ENCODE assay signal across 29 cellular contexts in the genomic region with DNA sequence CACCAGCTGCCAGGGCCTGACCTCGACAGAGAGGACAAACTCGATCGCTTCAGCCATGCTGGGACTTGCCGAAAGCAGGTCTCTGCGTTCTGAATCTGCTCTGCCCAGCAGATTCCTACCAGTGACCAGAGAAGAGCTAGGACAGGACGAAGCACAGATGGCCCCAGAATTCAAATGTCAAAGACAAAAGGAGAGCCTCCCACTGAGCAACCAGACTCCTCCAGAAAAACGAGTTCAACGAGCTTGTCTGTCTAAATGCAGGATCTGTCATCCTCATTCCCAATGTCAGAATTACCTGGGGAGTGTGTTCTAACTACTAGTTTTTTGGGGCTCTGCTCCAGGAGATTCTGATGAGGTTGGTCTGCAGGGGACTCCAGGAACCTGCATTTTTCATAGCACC. TPM values are rescaled to one million over a fixed set of nuclear protein-coding genes. Genes with fewer than 3 reads are reported as not detected.
"Had no signal": no experiment of that assay in that cellular context is flagged by ENCODE, and none has a peak within 500 bp of the region (broad histone marks: within the 10 kb centered on the region; RNA-seq: fewer than 3 reads in every experiment).

No MANE protein-coding gene starts in this region.

- H3K27me3 ChIP-seq: colonic mucosa, dorsolateral prefrontal cortex, gastroesophageal sphincter, heart left ventricle, transverse colon, vagina had no signal

- H3K4me2 ChIP-seq: smooth muscle cell had no signal

- H3K27ac ChIP-seq: brain microvascular endothelial cell, colonic mucosa, dorsolateral prefrontal cortex, gastroesophageal sphincter, heart left ventricle, transverse colon, vagina, WERI-Rb-1 had no signal

- H3K27ac Mint-ChIP-seq: activated CD4-positive, alpha-beta T cell treated with anti-CD3 and anti-CD28 coated beads, Interleukin-2, amount 10 ng/mL, durations not matched to agents 7 days and 5 days; activated CD8-positive, alpha-beta memory T cell treated with anti-CD3 and anti-CD28 coated beads, Interleukin-2, amount 10 ng/mL, durations not matched to agents 7 days and 5 days; activated naive CD4-positive, alpha-beta T cell treated with anti-CD3 and anti-CD28 coated beads, Interleukin-2, amount 50 U/mL, for 24 hours; activated T-helper 1 cell treated with anti-CD3 and anti-CD28 coated beads, Interleukin-12 subunit alpha, Interleukin-12 subunit beta, Interleukin-2, Interleukin-4 antibody, amounts not matched to agents 30 ng/mL and 10 ng/mL and 1 ng/mL, durations not matched to agents 14 hours and 24 hours and 36 hours; effector memory CD8-positive, alpha-beta T cell; naive B cell; stimulated activated naive B cell treated with anti-CD40 and anti-IgM and Interleukin-4, amounts not matched to agents 10 μg/mL and 1 μg/mL and 100 μg/mL, for 72 hours; T-helper 2 cell treated with Interferon-gamma antibody and Interleukin-4, amounts not matched to agents 5 μg/mL and 100 μg/mL, for 36 hours had no signal

- H3K4me1 Mint-ChIP-seq: activated naive CD4-positive, alpha-beta T cell treated with anti-CD3 and anti-CD28 coated beads, Interleukin-2, amount 50 U/mL, for 24 hours; naive B cell; stimulated activated naive B cell treated with anti-CD40 and anti-IgM and Interleukin-4, amounts not matched to agents 10 μg/mL and 1 μg/mL and 100 μg/mL, for 72 hours had no signal

- H3K27me3 Mint-ChIP-seq: activated CD8-positive, alpha-beta T cell treated with anti-CD3 and anti-CD28 coated beads for 36 hours; activated naive CD4-positive, alpha-beta T cell treated with anti-CD3 and anti-CD28 coated beads, Interleukin-2, amount 50 U/mL, for 24 hours; stimulated activated naive B cell treated with anti-CD40 and anti-IgM and Interleukin-4, amounts not matched to agents 10 μg/mL and 1 μg/mL and 100 μg/mL, for 72 hours had no signal

- ATAC-seq: activated CD8-positive, alpha-beta memory T cell treated with anti-CD3 and anti-CD28 coated beads, Interleukin-2, amount 10 ng/mL, durations not matched to agents 7 days and 5 days; effector memory CD8-positive, alpha-beta T cell; gastroesophageal sphincter; heart left ventricle; left colon; sciatic nerve; stimulated activated naive B cell treated with anti-CD40 and anti-IgM and Interleukin-4, amounts not matched to agents 10 μg/mL and 1 μg/mL and 100 μg/mL, for 72 hours had no signal

- H3K9me3 ChIP-seq: colonic mucosa, gastroesophageal sphincter, heart left ventricle, transverse colon, vagina had no signal

- DNase-seq: activated CD4-positive, alpha-beta T cell treated with anti-CD3 and anti-CD28 coated beads, Interleukin-2, amount 10 ng/mL, durations not matched to agents 7 days and 5 days; activated CD4-positive, CD25-positive, alpha-beta regulatory T cell treated with anti-CD3 and anti-CD28 coated beads, Interleukin-2, amount 50 U/mL, for 72 hours; activated CD8-positive, alpha-beta memory T cell treated with anti-CD3 and anti-CD28 coated beads, Interleukin-2, amount 10 ng/mL, durations not matched to agents 7 days and 5 days; activated gamma-delta T cell treated with Interleukin-2 at 50 U/mL for 16 hours; aorta; brain microvascular endothelial cell; central memory CD4-positive, alpha-beta T cell; colonic mucosa; dorsolateral prefrontal cortex; effector memory CD8-positive, alpha-beta T cell; heart left ventricle; left colon; mesendoderm; naive B cell; stimulated activated CD4-positive, alpha-beta T cell treated with anti-CD3 and anti-CD28 coated beads, Interleukin-15, amount 100 ng/mL, for 24 hours; stimulated activated CD8-positive, alpha-beta memory T cell treated with anti-CD3 and anti-CD28 coated beads, Interleukin-4, amount 100 ng/mL, for 48 hours; stimulated activated naive B cell treated with anti-CD40 and anti-IgM and Interleukin-4, amounts not matched to agents 10 μg/mL and 1 μg/mL and 100 μg/mL, for 72 hours; transverse colon; WERI-Rb-1 had no signal

- H3K4me3 ChIP-seq: colonic mucosa, dorsolateral prefrontal cortex, gastroesophageal sphincter, heart left ventricle, smooth muscle cell, transverse colon, vagina had no signal

- H3K36me3 Mint-ChIP-seq: activated CD8-positive, alpha-beta memory T cell treated with anti-CD3 and anti-CD28 coated beads, Interleukin-2, amount 10 ng/mL, durations not matched to agents 7 days and 5 days; activated naive CD4-positive, alpha-beta T cell treated with anti-CD3 and anti-CD28 coated beads, Interleukin-2, amount 50 U/mL, for 24 hours; naive B cell; stimulated activated naive B cell treated with anti-CD40 and anti-IgM and Interleukin-4, amounts not matched to agents 10 μg/mL and 1 μg/mL and 100 μg/mL, for 72 hours had no signal

- H3K4me1 ChIP-seq: colonic mucosa, gastroesophageal sphincter, heart left ventricle, transverse colon, vagina had no signal

- H3K9me3 Mint-ChIP-seq: activated CD4-positive, alpha-beta T cell treated with anti-CD3 and anti-CD28 coated beads, Interleukin-2, amount 10 ng/mL, durations not matched to agents 7 days and 5 days; activated CD8-positive, alpha-beta T cell treated with anti-CD3 and anti-CD28 coated beads for 36 hours; activated naive CD4-positive, alpha-beta T cell treated with anti-CD3 and anti-CD28 coated beads, Interleukin-2, amount 50 U/mL, for 24 hours; activated T-helper 1 cell treated with anti-CD3 and anti-CD28 coated beads, Interleukin-12 subunit alpha, Interleukin-12 subunit beta, Interleukin-2, Interleukin-4 antibody, amounts not matched to agents 30 ng/mL and 10 ng/mL and 1 ng/mL, durations not matched to agents 14 hours and 24 hours and 36 hours; effector memory CD8-positive, alpha-beta T cell; naive B cell; neural crest cell; stimulated activated naive B cell treated with anti-CD40 and anti-IgM and Interleukin-4, amounts not matched to agents 10 μg/mL and 1 μg/mL and 100 μg/mL, for 72 hours; T-helper 2 cell treated with Interferon-gamma antibody and Interleukin-4, amounts not matched to agents 5 μg/mL and 100 μg/mL, for 36 hours had no signal

- H3K4me3 Mint-ChIP-seq: activated CD4-positive, alpha-beta T cell treated with anti-CD3 and anti-CD28 coated beads, Interleukin-2, amount 10 ng/mL, durations not matched to agents 7 days and 5 days; activated CD8-positive, alpha-beta memory T cell treated with anti-CD3 and anti-CD28 coated beads, Interleukin-2, amount 10 ng/mL, durations not matched to agents 7 days and 5 days; activated CD8-positive, alpha-beta T cell treated with anti-CD3 and anti-CD28 coated beads for 36 hours; activated naive CD4-positive, alpha-beta T cell treated with anti-CD3 and anti-CD28 coated beads, Interleukin-2, amount 50 U/mL, for 24 hours; activated T-helper 1 cell treated with anti-CD3 and anti-CD28 coated beads, Interleukin-12 subunit alpha, Interleukin-12 subunit beta, Interleukin-2, Interleukin-4 antibody, amounts not matched to agents 30 ng/mL and 10 ng/mL and 1 ng/mL, durations not matched to agents 14 hours and 24 hours and 36 hours; effector memory CD8-positive, alpha-beta T cell; naive B cell; neural crest cell; stimulated activated naive B cell treated with anti-CD40 and anti-IgM and Interleukin-4, amounts not matched to agents 10 μg/mL and 1 μg/mL and 100 μg/mL, for 72 hours; T-helper 2 cell treated with Interferon-gamma antibody and Interleukin-4, amounts not matched to agents 5 μg/mL and 100 μg/mL, for 36 hours had no signal

- H3K36me3 ChIP-seq: brain microvascular endothelial cell, colonic mucosa, heart left ventricle, transverse colon, vagina, WERI-Rb-1 had no signal

RNA-seq across cellular contexts. Expression of a gene that starts 13.4 kb away (rescaled TPM):
- total RNA-seq: activated CD4-positive, alpha-beta T cell treated with anti-CD3 and anti-CD28 coated beads, Interleukin-2, amount 10 ng/mL, durations not matched to agents 7 days and 5 days; activated CD8-positive, alpha-beta T cell treated with anti-CD3 and anti-CD28 coated beads for 36 hours; activated T-helper 1 cell treated with anti-CD3 and anti-CD28 coated beads, Interleukin-12 subunit alpha, Interleukin-12 subunit beta, Interleukin-2, Interleukin-4 antibody, amounts not matched to agents 30 ng/mL and 10 ng/mL and 1 ng/mL, durations not matched to agents 14 hours and 24 hours and 36 hours; endothelial cell of umbilical vein had no signal
- polyA plus RNA-seq: heart left ventricle had no signal
